In the genomic region with DNA sequence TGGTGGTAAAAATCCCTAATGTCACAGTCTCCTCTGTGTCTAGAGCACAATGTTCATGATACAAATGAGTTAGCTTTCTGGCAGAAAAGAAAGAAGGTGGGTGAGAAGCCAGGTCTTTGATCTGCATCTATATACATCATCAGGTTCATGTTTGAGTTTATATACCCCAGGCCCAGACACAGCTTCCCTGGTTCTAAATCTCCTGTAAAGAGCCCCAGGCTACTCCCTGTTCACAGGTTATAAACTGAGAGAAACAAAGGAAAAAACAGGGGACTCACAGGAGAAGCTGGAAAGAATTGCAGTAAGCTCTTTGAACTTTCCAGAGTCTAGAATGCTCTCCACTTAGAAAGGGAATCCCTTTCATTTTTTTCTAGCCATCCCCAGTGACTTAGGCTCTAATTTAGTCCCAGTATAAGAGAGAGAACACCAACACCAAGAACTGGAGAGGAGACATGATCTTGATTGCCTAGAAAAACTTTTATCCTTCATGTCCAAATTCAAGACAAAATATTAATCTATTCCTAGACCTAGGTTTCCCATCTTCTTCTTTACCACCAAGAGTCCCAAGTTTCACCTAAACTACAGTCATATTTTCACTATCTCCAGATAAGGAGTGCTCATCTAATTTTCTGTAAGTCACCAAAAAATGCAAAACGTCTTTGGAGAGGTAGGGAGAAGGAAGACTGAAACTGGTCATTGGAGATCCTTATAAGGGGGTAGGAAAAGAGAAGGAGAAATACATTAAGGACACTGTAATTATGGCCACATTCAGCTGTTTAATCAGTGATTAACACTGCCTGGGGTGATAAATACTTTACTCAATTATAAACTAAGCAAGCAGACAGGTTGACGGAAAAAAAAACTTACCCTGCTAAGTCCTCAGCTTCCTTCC, we compare ENCODE assay signal across 1 cellular context.
TF ChIP-seq lines count a peak whose summit lies in the region.

No MANE protein-coding gene starts in this region.

TF ChIP-seq in IMR-90, 13 proteins besides CTCF, POLR2A, EP300 and RAD21:
- TF ChIP-seq RFX5 (IDR thresholded peaks at IDR 0.05; ENCODE audit: low read depth, low read length) = no peak
- no peak for TF ChIP-seq BHLHE40 (IDR thresholded peaks at IDR 0.05; ENCODE audit: low read depth, low read length)
- no peak for TF ChIP-seq ELK1 (IDR thresholded peaks at IDR 0.05; ENCODE audit: borderline replicate concordance, low read depth, low read length)
- TF ChIP-seq FOS (IDR thresholded peaks at IDR 0.05; ENCODE audit: low read depth, low read length) = no peak
- TF ChIP-seq NFE2L2 (IDR thresholded peaks at IDR 0.05; ENCODE audit: low read depth, low read length) = no peak
